Comparison of ENCODE assay signal across 8 cellular contexts in genomic region chr1:172745014-172745413, GRCh38.
DNase-seq lines count a peak whose midpoint lies in the region; ATAC-seq and TF ChIP-seq lines count a peak whose summit lies in the region.

No MANE protein-coding gene starts in this region.

- H3K36me3 Mint-ChIP-seq in activated CD4-positive, alpha-beta T cell treated with anti-CD3 and anti-CD28 coated beads, Interleukin-2, amount 10 ng/mL, durations not matched to agents 24 days and 14 days (ENCODE audit: low read depth), result no peaks in the 10 kb centered on the region
- H3K36me3 Mint-ChIP-seq in central memory CD8-positive, alpha-beta T cell (ENCODE audit: insufficient read depth), result no peaks in the 10 kb centered on the region

- peak; percentile 69 for TF ChIP-seq CTCF in lung (IDR thresholded peaks at IDR 0.05; ENCODE audit: control extremely low read depth, extremely low read depth)

- no peak overlapping the region for H3K4me3 ChIP-seq in lung
- no peak overlapping the region for H3K4me3 ChIP-seq in urinary bladder (ENCODE audit: low read depth, low read length)

- H3K4me1 Mint-ChIP-seq in activated CD4-positive, alpha-beta T cell treated with anti-CD3 and anti-CD28 coated beads, Interleukin-2, amount 10 ng/mL, durations not matched to agents 24 days and 14 days, result peaks cover 33% of the 10 kb centered on the region
- peaks cover 38% of the 10 kb centered on the region for H3K4me1 Mint-ChIP-seq in central memory CD8-positive, alpha-beta T cell

- H3K27ac ChIP-seq in lung (ENCODE audit: low read depth in 1 of 2, low read length in 1 of 2), result no peak overlapping the region
- peak overlapping the region; percentile 53 for H3K27ac ChIP-seq in urinary bladder (ENCODE audit: low read depth)

- H3K36me3 ChIP-seq in lung (ENCODE audit: control insufficient read depth in 2 of 2, insufficient read depth in 2 of 2, low read length in 2 of 2), result no peaks in the 10 kb centered on the region
- no peaks in the 10 kb centered on the region for H3K36me3 ChIP-seq in urinary bladder (ENCODE audit: insufficient read depth)

- no peak overlapping the region for H3K27ac Mint-ChIP-seq in activated CD4-positive, alpha-beta T cell treated with anti-CD3 and anti-CD28 coated beads, Interleukin-2, amount 10 ng/mL, durations not matched to agents 24 days and 14 days
- peak overlapping the region; percentile 14 for H3K27ac Mint-ChIP-seq in central memory CD8-positive, alpha-beta T cell (ENCODE audit: low read depth)

- intact Hi-C loops in activated CD4-positive, alpha-beta T cell treated with anti-CD3 and anti-CD28 coated beads, Interleukin-2, amount 10 ng/mL, durations not matched to agents 24 days and 14 days (cut with micrococcal nuclease), result loop anchor here (1.0 to 5.0 kb wide), 10 partner anchors 17 to 1079 kb away; partner anchors contain the start of genes CENPL, DARS2 and TNFSF4

- H3K9me3 ChIP-seq in lung (ENCODE audit: control insufficient read depth in 2 of 2, insufficient read depth in 1 of 2, low read length in 1 of 2), result no peaks in the 10 kb centered on the region

- H3K9me3 Mint-ChIP-seq in activated CD4-positive, alpha-beta T cell treated with anti-CD3 and anti-CD28 coated beads, Interleukin-2, amount 10 ng/mL, durations not matched to agents 24 days and 14 days, result no peaks in the 10 kb centered on the region
- H3K9me3 Mint-ChIP-seq in central memory CD8-positive, alpha-beta T cell, result no peaks in the 10 kb centered on the region

- no peaks in the 10 kb centered on the region for H3K27me3 ChIP-seq in lung (ENCODE audit: control insufficient read depth, insufficient read depth)

- WGBS in lung, 2 donors, result 19 to 21% methylated on average over 2 of the region's 2 CpGs
- WGBS in urinary bladder, result 27% methylated on average over 2 of the region's 2 CpGs

- peak; percentile 63 for ATAC-seq in GM21390 (IDR thresholded peaks at IDR 0.05; ENCODE audit: unreplicated experiment)
- peak; percentile 50 for ATAC-seq in HG03571 (IDR thresholded peaks at IDR 0.05; ENCODE audit: unreplicated experiment)
- ATAC-seq in central memory CD8-positive, alpha-beta T cell (replicated peaks; ENCODE audit: extremely low read depth, poor library complexity, severe bottlenecking), result peak; percentile 54
- peak; percentile 71 for ATAC-seq in lung (ENCODE audit: insufficient read depth, low FRiP score)

- DNase-seq in activated CD4-positive, alpha-beta T cell treated with anti-CD3 and anti-CD28 coated beads, Interleukin-2, amount 10 ng/mL, durations not matched to agents 24 days and 14 days, result peak; percentile 86
- DNase-seq in activated CD4-positive, alpha-beta T cell treated with anti-CD3 and anti-CD28 coated beads, Interleukin-2, amount 50 U/mL, for 48 hours, result no peak
- DNase-seq in SIG-M5 (lab: John Stamatoyannopoulos, UW) (peak; percentile 38), lung (ENCODE audit: low spot score) (peak; percentile 32)
- peak in 1 of 2 donors; percentile 43 for DNase-seq in central memory CD8-positive, alpha-beta T cell (ENCODE audit: low spot score in 2 of 2)

- H3K4me1 ChIP-seq in lung (ENCODE audit: control insufficient read depth in 2 of 2, insufficient read depth in 2 of 2, low read length in 2 of 2) (no peaks in the 10 kb centered on the region), urinary bladder (ENCODE audit: insufficient read depth) (peaks cover 2% of the 10 kb centered on the region)

- peak overlapping the region; percentile 1 for H3K4me3 Mint-ChIP-seq in activated CD4-positive, alpha-beta T cell treated with anti-CD3 and anti-CD28 coated beads, Interleukin-2, amount 10 ng/mL, durations not matched to agents 24 days and 14 days
- H3K4me3 Mint-ChIP-seq in central memory CD8-positive, alpha-beta T cell, result peak overlapping the region; percentile 38

- peaks cover 47% of the 10 kb centered on the region for H3K27me3 Mint-ChIP-seq in activated CD4-positive, alpha-beta T cell treated with anti-CD3 and anti-CD28 coated beads, Interleukin-2, amount 10 ng/mL, durations not matched to agents 24 days and 14 days
- H3K27me3 Mint-ChIP-seq in central memory CD8-positive, alpha-beta T cell, result no peaks in the 10 kb centered on the region

Comparison
In these comparisons a context has a peak if more than half of its experiments do, and no peak if none do; other contexts are left out.
1. DNase-seq: peak in activated CD4-positive, alpha-beta T cell treated with anti-CD3 and anti-CD28 coated beads, Interleukin-2, amount 10 ng/mL, durations not matched to agents 24 days and 14 days (single experiment), SIG-M5 (single experiment) and lung (single experiment); none in activated CD4-positive, alpha-beta T cell treated with anti-CD3 and anti-CD28 coated beads, Interleukin-2, amount 50 U/mL, for 48 hours (0 of 2).
2. Peak in every context shown above with its lines, with median percentiles within 50 percentile points of each other: ATAC-seq.